16 cellular contexts compared by ENCODE assay signal in genomic region chr13:36288794-36289391, GRCh38. TPM values are rescaled to one million over a fixed set of nuclear protein-coding genes. Genes with fewer than 3 reads are reported as not detected.
DNase-seq lines count a peak whose midpoint lies in the region; TF ChIP-seq lines count a peak whose summit lies in the region.
"Had no signal": no experiment of that assay in that cellular context is flagged by ENCODE, and none has a peak within 500 bp of the region (broad histone marks: within the 10 kb centered on the region; RNA-seq: fewer than 3 reads in every experiment).

No MANE protein-coding gene starts in this region.

- no peak overlapping the region for H3K4me3 ChIP-seq in neural progenitor cell
- H3K4me3 ChIP-seq in brain microvascular endothelial cell (ENCODE audit: low read depth, low read length), result no peak overlapping the region
- H3K4me3 ChIP-seq: BLaER1, SJSA1 had no signal

- H2AFZ ChIP-seq in neural progenitor cell (replicated peaks), result no peak overlapping the region

- no peak overlapping the region for H3K4me2 ChIP-seq in neural progenitor cell
- H3K4me2 ChIP-seq: BLaER1 had no signal

- H3K36me3 ChIP-seq in neural progenitor cell (peaks cover 8% of the 10 kb centered on the region), brain microvascular endothelial cell (replicated peaks) (no peaks in the 10 kb centered on the region)
- H3K36me3 ChIP-seq: BLaER1, SJSA1 had no signal

- H3K79me2 ChIP-seq in neural progenitor cell (ENCODE audit: low read depth), result no peaks in the 10 kb centered on the region

- no peaks in the 10 kb centered on the region for H3F3A ChIP-seq in neural progenitor cell (ENCODE audit: low read depth)

- H3K9ac ChIP-seq in neural progenitor cell, result no peak overlapping the region
- H3K9ac ChIP-seq: BLaER1 had no signal

- H3K4me3 Mint-ChIP-seq in neural progenitor cell, result no peak overlapping the region
- H3K4me3 Mint-ChIP-seq: CD8-positive, alpha-beta memory T cell had no signal

- H3K4me1 Mint-ChIP-seq in neural progenitor cell, result no peaks in the 10 kb centered on the region
- H3K4me1 Mint-ChIP-seq: CD8-positive, alpha-beta memory T cell had no signal

- H3K27ac ChIP-seq in neural progenitor cell (no peak overlapping the region), brain microvascular endothelial cell (no peak overlapping the region)
- H3K27ac ChIP-seq: BLaER1, SJSA1 had no signal

- H3K36me3 Mint-ChIP-seq in neural progenitor cell, result no peaks in the 10 kb centered on the region
- H3K36me3 Mint-ChIP-seq: CD8-positive, alpha-beta memory T cell had no signal

- no peaks in the 10 kb centered on the region for H3K27me3 ChIP-seq in neural progenitor cell
- H3K27me3 ChIP-seq in brain microvascular endothelial cell (replicated peaks), result no peaks in the 10 kb centered on the region
- H3K27me3 ChIP-seq: BLaER1, SJSA1 had no signal

- H3K27me3 Mint-ChIP-seq in neural progenitor cell (ENCODE audit: insufficient read depth, low read depth), result no peaks in the 10 kb centered on the region

- peaks cover 20% of the 10 kb centered on the region for H3K9me3 Mint-ChIP-seq in neural progenitor cell

- H3K9me3 ChIP-seq in neural progenitor cell (ENCODE audit: low read depth), result peaks cover 23% of the 10 kb centered on the region
- H3K9me3 ChIP-seq: SJSA1 had no signal

- peak; percentile 8 for DNase-seq in NOMO-1 treated with DMSO at 0.1 percent for 48 hours (lab: John Stamatoyannopoulos, UW; ENCODE audit: unreplicated experiment)
- no peak for DNase-seq in NOMO-1 treated with dmso at 0.1 percent for 144 hours (lab: John Stamatoyannopoulos, UW; ENCODE audit: unreplicated experiment)
- peak; percentile 16 for DNase-seq in KBM-7
- peak; percentile 7 for DNase-seq in RKO (ENCODE audit: low spot score)
- DNase-seq in neural progenitor cell (ENCODE audit: low spot score), result peak; percentile 25
- no peak for DNase-seq in brain microvascular endothelial cell
- no peak for DNase-seq in stimulated activated CD8-positive, alpha-beta memory T cell treated with anti-CD3 and anti-CD28 coated beads, Interleukin-4, amount 100 ng/mL, for 48 hours
- DNase-seq: CD8-positive, alpha-beta memory T cell; HCEC 1CT; NCI-H1092; NCI-H187; NCI-H345; NCI-H526 treated with DMSO at 0.1 percent for 48 hours; T-helper 9 cell had no signal

- H4K20me1 ChIP-seq in neural progenitor cell (ENCODE audit: low read depth), result no peaks in the 10 kb centered on the region
- H4K20me1 ChIP-seq: BLaER1 had no signal

- in situ Hi-C loops in KBM-7 (cut with MboI; ENCODE audit: low pct_unique_long_range_greater_than_20kb, low sequenced_read_pairs), result no loop called here
- in situ Hi-C loops in brain microvascular endothelial cell (cut with HindIII; ENCODE audit: low pct_ligation_motif_present, low sequenced_read_pairs), result no loop called here

- TF ChIP-seq CTCF in neural progenitor cell (IDR thresholded peaks at IDR 0.05), result no peak
- TF ChIP-seq CTCF in brain microvascular endothelial cell (IDR thresholded peaks at IDR 0.05; ENCODE audit: low read depth, low read length, missing control alignments), result no peak

- H3K4me1 ChIP-seq in neural progenitor cell, result no peaks in the 10 kb centered on the region
- H3K4me1 ChIP-seq: BLaER1, SJSA1 had no signal

- H3K27ac Mint-ChIP-seq in neural progenitor cell, result no peak overlapping the region
- H3K27ac Mint-ChIP-seq: CD8-positive, alpha-beta memory T cell had no signal

RNA-seq across cellular contexts. Expression of gene CCDC169, which starts 8.7 kb away (rescaled TPM):
- 5.0 and 6.3 TPM in 2 replicates for total RNA-seq in neural progenitor cell (ENCODE audit: low replicate concordance)
- total RNA-seq: CD8-positive, alpha-beta memory T cell had no signal

RNA-seq across cellular contexts. Expression of gene SPART, which starts 57.3 kb away (rescaled TPM):
- 48.1 and 70.9 TPM in 2 replicates for total RNA-seq in neural progenitor cell (ENCODE audit: low replicate concordance)

Comparison
In these comparisons a context has a peak if more than half of its experiments do, and no peak if none do; other contexts are left out.
1. DNase-seq: peak in NOMO-1 treated with DMSO at 0.1 percent for 48 hours (single experiment), KBM-7 (single experiment), RKO (single experiment) and neural progenitor cell (single experiment); none in NOMO-1 treated with dmso at 0.1 percent for 144 hours (single experiment), brain microvascular endothelial cell (single experiment) and stimulated activated CD8-positive, alpha-beta memory T cell treated with anti-CD3 and anti-CD28 coated beads, Interleukin-4, amount 100 ng/mL, for 48 hours (single experiment).